Comparison of ENCODE assay signal across 23 cellular contexts in the genomic region with DNA sequence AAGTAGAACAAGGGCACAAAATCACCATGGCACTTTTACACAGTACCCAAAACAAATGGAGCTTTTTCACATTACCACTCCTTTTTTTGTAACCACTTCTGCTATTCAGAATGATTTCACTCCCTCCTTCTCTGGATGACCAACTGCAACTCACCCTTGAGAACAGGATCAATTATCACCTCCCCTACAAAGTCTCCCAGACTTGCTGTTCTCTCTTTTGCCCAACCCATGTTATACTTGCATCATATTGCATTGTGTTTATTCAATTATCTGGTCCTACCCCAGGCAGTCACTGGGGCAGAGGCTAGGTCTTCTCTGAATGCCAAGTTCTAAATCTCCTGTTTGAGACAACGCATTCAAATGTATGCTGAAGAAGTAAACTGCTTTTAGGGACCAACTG.
"Had no signal": no experiment of that assay in that cellular context is flagged by ENCODE, and none has a peak within 500 bp of the region (broad histone marks: within the 10 kb centered on the region; RNA-seq: fewer than 3 reads in every experiment).

No MANE protein-coding gene starts in this region.

- DNase-seq: activated CD4-positive, alpha-beta memory T cell treated with anti-CD3 and anti-CD28 coated beads for 36 hours; activated CD4-positive, alpha-beta T cell treated with anti-CD3 and anti-CD28 coated beads for 48 hours; activated CD4-positive, CD25-positive, alpha-beta regulatory T cell; activated naive CD4-positive, alpha-beta T cell treated with anti-CD3 and anti-CD28 coated beads for 36 hours; activated naive CD8-positive, alpha-beta T cell treated with anti-CD3 and anti-CD28 coated beads, Interleukin-2, amount 10 ng/mL, durations not matched to agents 7 days and 5 days; activated T-cell treated with anti-CD3 and anti-CD28 coated beads, Interleukin-2, amount 50 U/mL, for 48 hours; amygdala; foreskin melanocyte; immature natural killer cell; lower lobe of right lung; naive thymus-derived CD4-positive, alpha-beta T cell; posterior cingulate gyrus; stimulated activated CD4-positive, alpha-beta T cell treated with anti-CD3 and anti-CD28 coated beads, Interleukin-2, amount 100 ng/mL, for 48 hours; stimulated activated CD8-positive, alpha-beta memory T cell treated with anti-CD3 and anti-CD28 coated beads, Interleukin-4, amount 100 ng/mL, for 48 hours; stimulated activated naive CD4-positive, alpha-beta T cell; testis; trophoblast cell; uterus had no signal

- H3K36me3 ChIP-seq: uterus had no signal

- H3K9me3 ChIP-seq: lower lobe of right lung, testis, uterus had no signal

- H3K4me1 ChIP-seq: lower lobe of right lung, uterus had no signal

- ATAC-seq: left lobe of liver; lower lobe of right lung; naive thymus-derived CD4-positive, alpha-beta T cell; sciatic nerve had no signal

- H3K9ac ChIP-seq: neural progenitor cell had no signal

- H3K9me3 Mint-ChIP-seq: activated CD4-positive, alpha-beta memory T cell treated with anti-CD3 and anti-CD28 coated beads for 36 hours; activated naive CD4-positive, alpha-beta T cell treated with anti-CD3 and anti-CD28 coated beads for 36 hours; activated naive CD8-positive, alpha-beta T cell treated with anti-CD3 and anti-CD28 coated beads, Interleukin-2, amount 10 ng/mL, durations not matched to agents 7 days and 5 days; immature natural killer cell; naive thymus-derived CD4-positive, alpha-beta T cell; neural progenitor cell; T-helper 2 cell treated with Interferon-gamma antibody and Interleukin-4, amounts not matched to agents 5 μg/mL and 100 μg/mL, for 36 hours had no signal

- H3K4me1 Mint-ChIP-seq: activated naive CD8-positive, alpha-beta T cell treated with anti-CD3 and anti-CD28 coated beads, Interleukin-2, amount 10 ng/mL, durations not matched to agents 7 days and 5 days; immature natural killer cell; neural progenitor cell had no signal

- H3K4me3 Mint-ChIP-seq: activated CD4-positive, alpha-beta memory T cell treated with anti-CD3 and anti-CD28 coated beads for 36 hours; activated naive CD4-positive, alpha-beta T cell treated with anti-CD3 and anti-CD28 coated beads for 36 hours; activated naive CD8-positive, alpha-beta T cell treated with anti-CD3 and anti-CD28 coated beads, Interleukin-2, amount 10 ng/mL, durations not matched to agents 7 days and 5 days; immature natural killer cell; naive thymus-derived CD4-positive, alpha-beta T cell; neural progenitor cell; T-helper 2 cell treated with Interferon-gamma antibody and Interleukin-4, amounts not matched to agents 5 μg/mL and 100 μg/mL, for 36 hours had no signal

- H3K27ac Mint-ChIP-seq: activated CD4-positive, alpha-beta memory T cell treated with anti-CD3 and anti-CD28 coated beads for 36 hours; activated naive CD4-positive, alpha-beta T cell treated with anti-CD3 and anti-CD28 coated beads for 36 hours; activated naive CD8-positive, alpha-beta T cell treated with anti-CD3 and anti-CD28 coated beads, Interleukin-2, amount 10 ng/mL, durations not matched to agents 7 days and 5 days; immature natural killer cell; neural progenitor cell; T-helper 2 cell treated with Interferon-gamma antibody and Interleukin-4, amounts not matched to agents 5 μg/mL and 100 μg/mL, for 36 hours had no signal

- H3K4me3 ChIP-seq: lower lobe of right lung, neural progenitor cell, smooth muscle cell, testis, uterus had no signal

- H3K27me3 Mint-ChIP-seq: activated CD4-positive, alpha-beta memory T cell treated with anti-CD3 and anti-CD28 coated beads for 36 hours; activated naive CD8-positive, alpha-beta T cell treated with anti-CD3 and anti-CD28 coated beads, Interleukin-2, amount 10 ng/mL, durations not matched to agents 7 days and 5 days; naive thymus-derived CD4-positive, alpha-beta T cell had no signal

- H3K27me3 ChIP-seq: neural progenitor cell, testis, uterus had no signal
